Comparison of ENCODE assay signal across 8 cellular contexts in the genomic region with DNA sequence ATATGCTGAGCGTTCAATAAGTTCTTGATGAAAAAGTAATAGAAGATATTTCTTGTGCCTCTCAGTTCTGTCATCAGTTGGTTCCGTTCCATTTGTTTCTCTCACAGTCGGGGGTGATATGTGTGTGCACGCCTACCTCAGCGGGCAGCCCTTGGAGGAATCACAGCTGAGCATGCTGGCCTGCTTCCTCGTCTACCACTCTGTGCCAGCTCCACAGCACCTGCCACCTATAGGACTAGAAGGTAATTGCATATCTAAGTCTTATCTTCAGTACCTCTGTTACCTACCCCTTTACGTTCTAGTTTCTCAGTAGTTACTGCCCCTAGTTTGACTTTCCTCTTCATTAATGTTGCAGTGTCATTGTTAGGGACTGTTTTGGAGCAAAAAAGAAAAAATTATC.
DNase-seq lines count a peak whose midpoint lies in the region; ATAC-seq and TF ChIP-seq lines count a peak whose summit lies in the region.
"Not testable (repeated sequence)": the region's sequence is repeated elsewhere in the genome, so short reads cannot be mapped to it uniquely, and the experiment has no call there.

No MANE protein-coding gene starts in this region.

- H3K79me2 ChIP-seq in SK-N-SH (ENCODE audit: insufficient read depth), result not testable (repeated sequence)

- DNase-seq in SK-N-SH; body of pancreas; left lung; stimulated activated naive CD8-positive, alpha-beta T cell treated with anti-CD3 and anti-CD28 coated beads, Interleukin-15, Interleukin-2, amounts not matched to agents 100 U/mL and 50 U/mL, for 24 hours: not testable (repeated sequence)

- H3K9ac ChIP-seq in SK-N-SH, result not testable (repeated sequence)

- not testable (repeated sequence) for H2AFZ ChIP-seq in SK-N-SH (ENCODE audit: low read depth)

- not testable (repeated sequence) for H4K20me1 ChIP-seq in SK-N-SH (ENCODE audit: insufficient read depth)

- not testable (repeated sequence) for H3K9me2 ChIP-seq in SK-N-SH

- WGBS in SK-N-SH (ENCODE audit: low lambda C conversion rate), result 33% methylated on average over 2 of the region's 7 CpGs
- 0 to 13% methylated on average over 1 to 2 of the region's 7 CpGs for WGBS in body of pancreas, 2 donors

- not testable (repeated sequence) for TF ChIP-seq EP300 in SK-N-SH (IDR thresholded peaks at IDR 0.05; ENCODE audit: borderline replicate concordance in 1 of 2, low read depth in 1 of 2, low read length in 1 of 2)

- not testable (repeated sequence) for H3K9me3 ChIP-seq in SK-N-SH, body of pancreas, left lung

- not testable (repeated sequence) for TF ChIP-seq POLR2A in body of pancreas (IDR thresholded peaks at IDR 0.05)

- not testable (repeated sequence) for H3F3A ChIP-seq in SK-N-SH (replicated peaks; ENCODE audit: insufficient read depth)

- H3K4me1 ChIP-seq in SK-N-SH (ENCODE audit: control insufficient read depth in 1 of 2, insufficient read depth in 2 of 2, low read depth in 1 of 2, low read length in 1 of 2); body of pancreas; left lung: not testable (repeated sequence)

- H3K4me3 ChIP-seq in SK-N-SH (ENCODE audit: low read depth in 2 of 2, low read length in 1 of 2); body of pancreas; left lung: not testable (repeated sequence)

- not testable (repeated sequence) for H3K36me3 ChIP-seq in SK-N-SH (replicated peaks in 1 of 2; ENCODE audit: control insufficient read depth in 1 of 2, insufficient read depth in 2 of 2, low read length in 1 of 2); body of pancreas (replicated peaks in 1 of 2; ENCODE audit: insufficient read depth in 1 of 2, low read depth in 2 of 2); left lung

- peak; percentile 67 for ATAC-seq in GM19452 (IDR thresholded peaks at IDR 0.05; ENCODE audit: unreplicated experiment)
- peak; percentile 81 for ATAC-seq in HG02870 (IDR thresholded peaks at IDR 0.05; ENCODE audit: unreplicated experiment)
- peak; percentile 53 for ATAC-seq in HG03565 (IDR thresholded peaks at IDR 0.05; ENCODE audit: unreplicated experiment)
- ATAC-seq in body of pancreas, result peak; percentile 85
- ATAC-seq in left lung, result peak; percentile 83
- ATAC-seq in stimulated activated naive CD8-positive, alpha-beta T cell treated with anti-CD3 and anti-CD28 coated beads, Interleukin-15, Interleukin-2, amounts not matched to agents 100 U/mL and 50 U/mL, for 24 hours, result peak; percentile 94

- CTCF ChIA-PET in SK-N-SH (lab: Yijun Ruan, JAX), result not testable (repeated sequence)

- TF ChIP-seq CTCF in GM12872 (IDR thresholded peaks at IDR 0.05; ENCODE audit: insufficient read depth, low read depth, low read length) (peak; percentile 14; the same call in 1 of the 3 replicates), SK-N-SH (IDR thresholded peaks at IDR 0.05) (0 out of 2 replicates have a peak, but pooled peaks have one; percentile 17), body of pancreas (IDR thresholded peaks at IDR 0.05) (peak in 1 of 7 experiments; percentile 21)
- TF ChIP-seq CTCF in left lung (IDR thresholded peaks at IDR 0.05), result not testable (repeated sequence)

- not testable (repeated sequence) for H3K27ac ChIP-seq in SK-N-SH (ENCODE audit: low read depth in 2 of 2, low read length in 1 of 2); body of pancreas; left lung

- not testable (repeated sequence) for H3K27me3 ChIP-seq in SK-N-SH (ENCODE audit: insufficient read depth); body of pancreas; left lung

- not testable (repeated sequence) for H3K4me2 ChIP-seq in SK-N-SH

- POLR2A ChIA-PET in SK-N-SH (lab: Yijun Ruan, JAX), result not testable (repeated sequence)

- intact Hi-C loops in body of pancreas (cut with DNase I); left lung (cut with DNase I): not testable (repeated sequence)

- TF ChIP-seq RAD21 in SK-N-SH (IDR thresholded peaks at IDR 0.05; ENCODE audit: low read length), result not testable (repeated sequence)
